ENCODE assay signal across 8 cellular contexts in genomic region chr3:20395692-20396091, GRCh38.
"Had no signal": no experiment of that assay in that cellular context is flagged by ENCODE, and none has a peak within 500 bp of the region (broad histone marks: within the 10 kb centered on the region; RNA-seq: fewer than 3 reads in every experiment).

No MANE protein-coding gene starts in this region.

- DNase-seq: H9, HCEC 1CT, IMR-90, KBM-7 had no signal

- H3K4me3 Mint-ChIP-seq: GM23338, H9 had no signal

- H3K27ac Mint-ChIP-seq: GM23338, H9 had no signal

- H3K4me2 ChIP-seq: GM23338 had no signal

- H3K4me3 ChIP-seq: GM23338 had no signal

- FAIRE-seq: H1, H54, HTR-8/SVneo had no signal
